ENCODE assay signal across 8 cellular contexts in the genomic region with DNA sequence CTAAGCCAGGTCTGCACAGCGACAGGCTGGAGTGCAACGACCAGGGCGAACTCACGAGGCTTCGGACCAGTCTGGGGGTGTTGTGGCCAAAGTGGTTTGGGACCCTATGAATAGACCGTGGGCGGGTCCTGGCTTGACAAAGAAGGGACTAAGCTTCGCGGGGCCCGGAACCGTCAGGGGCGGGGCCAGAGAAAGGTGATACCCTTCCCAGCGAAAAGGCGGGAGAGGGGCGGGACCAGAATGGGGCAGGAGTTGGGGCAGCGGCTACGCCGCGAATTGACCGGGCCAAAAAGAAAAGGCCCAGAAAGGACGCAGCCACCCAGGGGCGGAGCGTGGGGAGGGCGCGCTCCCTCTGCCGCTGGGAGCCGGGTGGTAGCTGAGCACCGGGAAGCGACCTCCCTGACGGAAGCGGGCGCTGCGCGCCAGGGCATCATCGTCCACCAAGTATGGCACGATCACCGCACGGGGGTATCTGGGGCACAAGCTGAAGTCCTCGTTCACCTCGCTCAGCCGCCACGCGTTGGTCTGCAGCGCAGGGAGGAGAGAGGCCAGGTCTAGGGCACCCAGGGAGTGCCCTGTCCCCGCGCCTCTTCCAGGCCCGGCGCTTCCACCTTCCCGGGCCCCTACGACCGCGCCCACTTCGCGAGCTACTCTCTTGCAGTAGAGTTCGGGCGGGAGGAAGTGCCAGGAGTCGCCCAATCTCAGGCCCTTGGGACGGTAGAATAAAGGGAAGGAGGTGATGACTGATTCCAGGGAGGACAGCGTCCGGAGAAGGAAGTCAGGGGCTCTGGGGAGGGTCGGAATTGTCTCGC. TPM values are rescaled to one million over a fixed set of nuclear protein-coding genes. Genes with fewer than 3 reads are reported as not detected.
A peak's percentile ranks its signal among the peaks of the same experiment; 100 is the strongest.
DNase-seq lines count a peak whose midpoint lies in the region; TF ChIP-seq lines count a peak whose summit lies in the region.

No MANE protein-coding gene starts in this region.

- TF ChIP-seq POLR2A in GM18526 (IDR thresholded peaks at IDR 0.05; ENCODE audit: extremely low read depth, insufficient read length) = peak; percentile 45

- H3K4me3 ChIP-seq in ACC112 (ENCODE audit: low read depth, low read length) (peak overlapping the region; percentile 85), colonic mucosa (peak overlapping the region; percentile 55)

- H3K27me3 ChIP-seq in ACC112 (ENCODE audit: insufficient read depth, low read length) (no peaks in the 10 kb centered on the region), colonic mucosa (no peaks in the 10 kb centered on the region)

- DNase-seq in NCI-H1694 (lab: John Stamatoyannopoulos, UW) = peak; percentile 26
- peak; percentile 91 for DNase-seq in colonic mucosa
- peak; percentile 83 for DNase-seq in kidney tubule cell (ENCODE audit: low spot score)
- peak; percentile 44 to 61 for DNase-seq in stimulated activated CD4-positive, alpha-beta T cell treated with anti-CD3 and anti-CD28 coated beads, Interleukin-2, amount 100 ng/mL, for 24 hours
- no peak for DNase-seq in cerebellar nuclear complex (lab: John Stamatoyannopoulos, UW)

- no peaks in the 10 kb centered on the region for H3K79me2 ChIP-seq in ACC112 (ENCODE audit: control insufficient read depth, insufficient read depth, low read length, unreplicated experiment)

- H2AFZ ChIP-seq in ACC112 (ENCODE audit: low read length, unreplicated experiment) = peak overlapping the region; percentile 72

- H3K9me3 ChIP-seq in colonic mucosa = no peaks in the 10 kb centered on the region

- H3K36me3 ChIP-seq in ACC112 (ENCODE audit: insufficient read depth, low read length) = no peaks in the 10 kb centered on the region
- H3K36me3 ChIP-seq in colonic mucosa = no peaks in the 10 kb centered on the region

- intact Hi-C loops in colonic mucosa (cut with DNase I) = loop anchor here (10.0 kb wide), 1 partner anchor 94 kb away; a partner anchor contains a TSS

- TF ChIP-seq CTCF in VCaP (conservative IDR thresholded peaks at IDR 0.05) (peak; percentile 42), colonic mucosa (IDR thresholded peaks at IDR 0.05) (no peak)

- peaks cover 16% of the 10 kb centered on the region for H3K4me1 ChIP-seq in ACC112 (ENCODE audit: control insufficient read depth, insufficient read depth, low read length, unreplicated experiment)
- H3K4me1 ChIP-seq in colonic mucosa = no peaks in the 10 kb centered on the region

- H3K27ac ChIP-seq in ACC112 (ENCODE audit: low read depth, low read length) = no peak overlapping the region; the same call in 1 of the 2 replicates
- H3K27ac ChIP-seq in VCaP = peak overlapping the region; percentile 84
- peak overlapping the region; percentile 84 for H3K27ac ChIP-seq in colonic mucosa

- peak overlapping the region; percentile 61 to 94 for H3K9ac ChIP-seq in colonic mucosa (ENCODE audit: low read depth in 2 of 2, low read length in 2 of 2)

RNA-seq across cellular contexts. Expression of a gene that starts 6.7 kb away (rescaled TPM):
- 1 to 10 TPM; 4.2 to 5.5 TPM for total RNA-seq in colonic mucosa

RNA-seq across cellular contexts. Expression of a gene that starts 10.7 kb away (rescaled TPM):
- 10 to 100 TPM in 1 of 2 donors, 1 to 10 TPM in 1; 3.7 to 24.7 TPM for total RNA-seq in colonic mucosa

RNA-seq across cellular contexts. Expression of a gene that starts 18.1 kb away (rescaled TPM):
- 100 to 1,000 TPM; 142 to 264 TPM for total RNA-seq in colonic mucosa

RNA-seq across cellular contexts. Expression of a gene that starts 18.2 kb away (rescaled TPM):
- 10 to 100 TPM; 20.3 to 27.0 TPM for total RNA-seq in colonic mucosa

RNA-seq across cellular contexts. Expression of a gene that starts 31.5 kb away (rescaled TPM):
- not detected for total RNA-seq in colonic mucosa

Comparison
In these comparisons a context has a peak if more than half of its experiments do, and no peak if none do; other contexts are left out.
1. DNase-seq: peak in NCI-H1694 (single experiment), colonic mucosa (single experiment), kidney tubule cell (single experiment) and stimulated activated CD4-positive, alpha-beta T cell treated with anti-CD3 and anti-CD28 coated beads, Interleukin-2, amount 100 ng/mL, for 24 hours (2 of 2); none in cerebellar nuclear complex (0 of 2).